In genomic region chr1:94329986-94330385, GRCh38 we compare ENCODE assay signal across 8 cellular contexts.
DNase-seq lines count a peak whose midpoint lies in the region; ATAC-seq and TF ChIP-seq lines count a peak whose summit lies in the region.

No MANE protein-coding gene starts in this region.

- BruUV-seq in PC-9 (replicated peaks; lab: Mats Ljungman, UMichigan) = no TSS peak

- H3K79me2 ChIP-seq in PC-9 (ENCODE audit: low read depth) = peaks cover 45% of the 10 kb centered on the region

- TF ChIP-seq CTCF in GM12873 (IDR thresholded peaks at IDR 0.05; ENCODE audit: insufficient read depth, low read depth, low read length, missing control alignments) = peak; percentile 24
- peak; percentile 30; the same call in 1 of the 2 replicates for TF ChIP-seq CTCF in PC-9 (conservative IDR thresholded peaks at IDR 0.05)
- peak; percentile 76 for TF ChIP-seq CTCF in fibroblast of the aortic adventitia (IDR thresholded peaks at IDR 0.05; ENCODE audit: insufficient read depth, low read length)
- TF ChIP-seq CTCF in prostate gland (IDR thresholded peaks at IDR 0.05) = peak in 3 of 4 experiments; percentile 7 to 27 (median 12)
- TF ChIP-seq CTCF in CD8-positive, alpha-beta T cell (IDR thresholded peaks at IDR 0.05) = no peak
- TF ChIP-seq CTCF in vagina (IDR thresholded peaks at IDR 0.05) = no peak

- WGBS in prostate gland = 48% methylated on average over 3 of the region's 3 CpGs

- CTCF ChIA-PET in PC-9 (lab: Charles Lee) = interaction anchor here (0.7 to 1.1 kb wide), 2 partner anchors 30 to 285 kb away, joined by 3 read pairs; no protein-coding TSS in a partner anchor
- CTCF ChIA-PET in CD8-positive, alpha-beta T cell (lab: Charles Lee) = interaction anchor here (1.1 kb wide), 1 partner anchor 12 kb away, joined by 3 read pairs; no protein-coding TSS in a partner anchor

- no peaks in the 10 kb centered on the region for H3K36me3 Mint-ChIP-seq in CD8-positive, alpha-beta T cell

- DNase-seq in PC-9 = no peak
- DNase-seq in fibroblast of the aortic adventitia (ENCODE audit: low read depth) = peak; percentile 78
- DNase-seq in prostate gland (ENCODE audit: low spot score) = no peak
- no peak for DNase-seq in CD8-positive, alpha-beta T cell
- no peak for DNase-seq in cerebellum (ENCODE audit: low spot score)
- no peak for DNase-seq in vagina (ENCODE audit: extremely low spot score in 2 of 2)

- H3K9me2 ChIP-seq in PC-9 (ENCODE audit: insufficient read depth) = 0 out of 2 replicates have a peak, but pooled peaks cover 6% of the 10 kb centered on the region

- H3K4me1 ChIP-seq in PC-9 (replicated peaks; ENCODE audit: insufficient read depth) (peaks cover 78% of the 10 kb centered on the region), prostate gland (replicated peaks) (peaks cover 5% of the 10 kb centered on the region), vagina (peaks cover 32% of the 10 kb centered on the region)
- H3K4me1 ChIP-seq in CD8-positive, alpha-beta T cell (ENCODE audit: insufficient read depth, low read length) = no peaks in the 10 kb centered on the region

- H3K27ac Mint-ChIP-seq in CD8-positive, alpha-beta T cell = no peak overlapping the region

- peaks cover 25% of the 10 kb centered on the region for H3K27me3 Mint-ChIP-seq in CD8-positive, alpha-beta T cell (ENCODE audit: low read depth)

- no peaks in the 10 kb centered on the region for H3K9me3 Mint-ChIP-seq in CD8-positive, alpha-beta T cell

- no peaks in the 10 kb centered on the region for H4K20me1 ChIP-seq in PC-9 (ENCODE audit: insufficient read depth)

- intact Hi-C loops in PC-9 (cut with micrococcal nuclease; ENCODE audit: unreplicated experiment) (loop anchor here (5.0 kb wide), 2 partner anchors 213 to 228 kb away; no protein-coding TSS in a partner anchor), prostate gland (cut with DNase I) (loop anchor here (5.0 to 10.0 kb wide), 3 partner anchors 93 to 283 kb away; partner anchors contain the start of gene ARHGAP29), vagina (cut with DNase I) (loop anchor here (5.0 kb wide), 1 partner anchor 93 kb away; the partner anchor contains the start of gene ARHGAP29)
- intact Hi-C loops in CD8-positive, alpha-beta T cell (cut with DNase I, micrococcal nuclease) = loop anchor here in 1 of 2 experiments (10.0 kb wide), 1 partner anchor 135 kb away; no protein-coding TSS in a partner anchor

- no peak for ATAC-seq in CD8-positive, alpha-beta T cell
- no peak for ATAC-seq in GM21825 (IDR thresholded peaks at IDR 0.05; ENCODE audit: unreplicated experiment)

- no peak overlapping the region for H3K27ac ChIP-seq in PC-9
- H3K27ac ChIP-seq in prostate gland = no peak overlapping the region
- H3K27ac ChIP-seq in CD8-positive, alpha-beta T cell (ENCODE audit: low read depth, low read length) = no peak overlapping the region
- H3K27ac ChIP-seq in vagina = no peak overlapping the region

- no peaks in the 10 kb centered on the region for H3K36me3 ChIP-seq in PC-9 (ENCODE audit: low read depth)
- no peaks in the 10 kb centered on the region for H3K36me3 ChIP-seq in prostate gland
- no peaks in the 10 kb centered on the region for H3K36me3 ChIP-seq in CD8-positive, alpha-beta T cell (ENCODE audit: insufficient read depth, low read length)
- no peaks in the 10 kb centered on the region for H3K36me3 ChIP-seq in vagina

- H3F3A ChIP-seq in PC-9 (ENCODE audit: insufficient read depth, low read depth) = peaks cover 44% of the 10 kb centered on the region

- H3K27me3 ChIP-seq in PC-9 (ENCODE audit: insufficient read depth, low read depth) = no peaks in the 10 kb centered on the region
- H3K27me3 ChIP-seq in prostate gland (replicated peaks; ENCODE audit: insufficient read depth) = no peaks in the 10 kb centered on the region
- H3K27me3 ChIP-seq in CD8-positive, alpha-beta T cell (ENCODE audit: insufficient read depth, low read length) = no peaks in the 10 kb centered on the region
- H3K27me3 ChIP-seq in vagina = no peaks in the 10 kb centered on the region

- H3K9me3 ChIP-seq in PC-9 (ENCODE audit: insufficient read depth, low read depth) (no peaks in the 10 kb centered on the region), prostate gland (no peaks in the 10 kb centered on the region), vagina (no peaks in the 10 kb centered on the region)
- H3K9me3 ChIP-seq in CD8-positive, alpha-beta T cell (ENCODE audit: low read length) = no peaks in the 10 kb centered on the region

- POLR2A ChIA-PET in PC-9 (lab: Charles Lee; ENCODE audit: unreplicated experiment) = interaction anchor here (0.6 to 0.9 kb wide), 3 partner anchors 59 to 93 kb away, joined by 3 to 6 read pairs (median 6); partner anchors contain the start of gene ARHGAP29
- POLR2A ChIA-PET in CD8-positive, alpha-beta T cell (lab: Charles Lee) = no interaction called here

- H3K4me3 ChIP-seq in PC-9 (no peak overlapping the region), fibroblast of the aortic adventitia (ENCODE audit: low read depth, low read length) (no peak overlapping the region), prostate gland (no peak overlapping the region), vagina (no peak overlapping the region)
- no peak overlapping the region for H3K4me3 ChIP-seq in CD8-positive, alpha-beta T cell (ENCODE audit: low read depth, low read length)

- no peaks in the 10 kb centered on the region for H3K4me1 Mint-ChIP-seq in CD8-positive, alpha-beta T cell (ENCODE audit: low read depth)

- no peak overlapping the region for H3K4me3 Mint-ChIP-seq in CD8-positive, alpha-beta T cell

- TF ChIP-seq POLR2A in prostate gland (IDR thresholded peaks at IDR 0.05) (no peak), vagina (IDR thresholded peaks at IDR 0.05) (no peak)

- no peak overlapping the region for H2AFZ ChIP-seq in PC-9

- no peak overlapping the region for H3K4me2 ChIP-seq in PC-9

Comparison
In these comparisons a context has a peak if more than half of its experiments do, and no peak if none do; other contexts are left out.
1. CTCF ChIP-seq: peak in GM12873 (single experiment), PC-9 (single experiment), fibroblast of the aortic adventitia (single experiment) and prostate gland (3 of 4); none in CD8-positive, alpha-beta T cell (single experiment) and vagina (0 of 3).